13 cellular contexts compared by ENCODE assay signal in the genomic region with DNA sequence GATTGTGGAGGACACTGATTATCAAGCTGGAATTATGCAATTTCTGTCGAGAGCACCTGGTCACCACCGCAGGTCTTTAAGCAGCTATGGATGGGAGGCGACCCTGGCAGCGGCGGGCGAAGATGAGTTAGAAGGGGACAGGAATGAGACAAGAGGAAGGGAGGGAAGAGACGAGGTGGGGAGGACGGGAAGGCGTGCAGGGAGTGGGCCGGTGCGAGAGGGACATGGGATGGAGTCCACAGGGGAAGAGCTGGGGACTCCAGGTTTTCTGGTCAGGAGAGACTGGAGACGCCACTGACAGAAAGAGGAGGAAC.
DNase-seq lines count a peak whose midpoint lies in the region; ATAC-seq and TF ChIP-seq lines count a peak whose summit lies in the region.
"Had no signal": no experiment of that assay in that cellular context is flagged by ENCODE, and none has a peak within 500 bp of the region (broad histone marks: within the 10 kb centered on the region; RNA-seq: fewer than 3 reads in every experiment).

No MANE protein-coding gene starts in this region.

- no peak overlapping the region; a peak in 2 of 20 replicates for H3K4me3 ChIP-seq in BLaER1 treated with 17β-estradiol and CSF1 and Interleukin-3, amounts not matched to agents 10 nM and 100 nM
- H3K4me3 ChIP-seq in OCI-LY1 (ENCODE audit: low read depth, low read length, poor library complexity, severe bottlenecking) (peak overlapping the region; percentile 56), iPS-15b (ENCODE audit: low read depth, low read length) (peak overlapping the region; percentile 72)

- in situ Hi-C loops in GM13976 (cut with MboI; ENCODE audit: low sequenced_read_pairs, unreplicated experiment) = no loop called here

- no peak for ATAC-seq in GM18907 (IDR thresholded peaks at IDR 0.05; ENCODE audit: unreplicated experiment)

- no peaks in the 10 kb centered on the region for H3K9me2 ChIP-seq in OCI-LY1 (ENCODE audit: low read depth, low read length)

- no peak overlapping the region for H2AFZ ChIP-seq in OCI-LY1 (ENCODE audit: low read length)

- H4K20me1 ChIP-seq in BLaER1 treated with 17β-estradiol and CSF1 and Interleukin-3, amounts not matched to agents 10 nM and 100 nM = no peaks in the 10 kb centered on the region
- H4K20me1 ChIP-seq in OCI-LY1 (ENCODE audit: insufficient read depth, low read length) = no peaks in the 10 kb centered on the region

- peaks cover 0 to 29% (median 17%) of the 10 kb centered on the region in 10 experiments; a peak in 16 of 20 replicates for H3K4me1 ChIP-seq in BLaER1 treated with 17β-estradiol and CSF1 and Interleukin-3, amounts not matched to agents 10 nM and 100 nM
- H3K4me1 ChIP-seq in OCI-LY1 (ENCODE audit: insufficient read depth, low read length, severe bottlenecking) (peaks cover 10% of the 10 kb centered on the region), iPS-15b (ENCODE audit: control insufficient read depth, insufficient read depth, low read length) (no peaks in the 10 kb centered on the region)
- H3K4me1 ChIP-seq: breast epithelium, lower lobe of right lung had no signal

- no peaks in the 10 kb centered on the region for H3K9me3 ChIP-seq in BLaER1 treated with 17β-estradiol and CSF1 and Interleukin-3, amounts not matched to agents 10 nM and 100 nM (replicated peaks in 1 of 11)
- H3K9me3 ChIP-seq in OCI-LY1 (ENCODE audit: low read length) (no peaks in the 10 kb centered on the region), iPS-15b (ENCODE audit: control insufficient read depth, insufficient read depth, low read length) (no peaks in the 10 kb centered on the region)
- H3K9me3 ChIP-seq: breast epithelium, lower lobe of right lung, tibial nerve had no signal

- DNase-seq in GM13976 (ENCODE audit: low spot score) = peak; percentile 36
- DNase-seq in NCI-H1105 (lab: John Stamatoyannopoulos, UW) = no peak
- no peak for DNase-seq in NCI-H1048 (lab: John Stamatoyannopoulos, UW)
- DNase-seq: activated naive CD4-positive, alpha-beta T cell treated with anti-CD3 and anti-CD28 coated beads for 36 hours; effector memory CD4-positive, alpha-beta T cell; lower lobe of right lung; right cardiac atrium had no signal

- no peak for TF ChIP-seq CTCF in GM13976 (IDR thresholded peaks at IDR 0.05; ENCODE audit: borderline replicate concordance, control extremely low read depth, extremely low read depth, insufficient read depth, missing control alignments)
- TF ChIP-seq CTCF in OCI-LY1 (IDR thresholded peaks at IDR 0.05; ENCODE audit: low read length) = no peak

- H3F3A ChIP-seq in OCI-LY1 (ENCODE audit: insufficient read depth, low read length) = no peaks in the 10 kb centered on the region

- no peaks in the 10 kb centered on the region for H3K27me3 ChIP-seq in BLaER1 treated with 17β-estradiol and CSF1 and Interleukin-3, amounts not matched to agents 10 nM and 100 nM
- H3K27me3 ChIP-seq in OCI-LY1 (ENCODE audit: insufficient read depth, low read length) (0 out of 2 replicates have a peak, but pooled peaks cover 5% of the 10 kb centered on the region), iPS-15b (ENCODE audit: control insufficient read depth, insufficient read depth, low read length) (peaks cover 18% of the 10 kb centered on the region)

- H3K27ac ChIP-seq in BLaER1 treated with 17β-estradiol and CSF1 and Interleukin-3, amounts not matched to agents 10 nM and 100 nM = peak overlapping the region in 4 of 11 experiments; percentile 56 to 73 (median 62); a peak in 5 of 22 replicates
- H3K27ac ChIP-seq in OCI-LY1 (ENCODE audit: low read depth, low read length, poor library complexity, severe bottlenecking) = peak overlapping the region; percentile 78
- H3K27ac ChIP-seq: breast epithelium, lower lobe of right lung, tibial nerve had no signal

- peak overlapping the region; percentile 67 to 91 (median 78); a peak in 20 of 22 replicates for H3K4me2 ChIP-seq in BLaER1 treated with 17β-estradiol and CSF1 and Interleukin-3, amounts not matched to agents 10 nM and 100 nM
- H3K4me2 ChIP-seq in OCI-LY1 (ENCODE audit: low read length) = peak overlapping the region; percentile 70

- H3K36me3 ChIP-seq in BLaER1 treated with 17β-estradiol and CSF1 and Interleukin-3, amounts not matched to agents 10 nM and 100 nM = no peaks in the 10 kb centered on the region
- H3K36me3 ChIP-seq in OCI-LY1 (ENCODE audit: insufficient read depth, low read length) (no peaks in the 10 kb centered on the region), iPS-15b (ENCODE audit: control insufficient read depth, insufficient read depth, low read length) (no peaks in the 10 kb centered on the region)
- H3K36me3 ChIP-seq: breast epithelium, lower lobe of right lung, tibial nerve had no signal

- H3K9ac ChIP-seq in BLaER1 treated with 17β-estradiol and CSF1 and Interleukin-3, amounts not matched to agents 10 nM and 100 nM = peak overlapping the region in 1 of 11 experiments; percentile 62; a peak in 3 of 22 replicates
- H3K9ac ChIP-seq in OCI-LY1 (ENCODE audit: low read length) (no peak overlapping the region; the same call in 1 of the 2 replicates), iPS-15b (ENCODE audit: low read depth, low read length) (no peak overlapping the region)

- no peaks in the 10 kb centered on the region for H3K79me2 ChIP-seq in OCI-LY1 (ENCODE audit: insufficient read depth, low read length)

Comparison
In these comparisons a context has a peak if more than half of its experiments do, and no peak if none do; other contexts are left out.
1. H3K4me3 ChIP-seq: peak in OCI-LY1 (single experiment) and iPS-15b (single experiment); none in BLaER1 treated with 17β-estradiol and CSF1 and Interleukin-3, amounts not matched to agents 10 nM and 100 nM (0 of 10).